19 cellular contexts compared by ENCODE assay signal in genomic region chr1:115732307-115732706, GRCh38.
DNase-seq lines count a peak whose midpoint lies in the region; ATAC-seq lines count a peak whose summit lies in the region.
"Had no signal": no experiment of that assay in that cellular context is flagged by ENCODE, and none has a peak within 500 bp of the region (broad histone marks: within the 10 kb centered on the region; RNA-seq: fewer than 3 reads in every experiment).

No MANE protein-coding gene starts in this region.

- H3K36me3 Mint-ChIP-seq in dendritic cell treated with granulocyte-macrophage colony-stimulating factor and Interleukin-4, amounts not matched to agents 40 ng/mL and 50 ng/mL, for 4 days (ENCODE audit: low read depth): no peaks in the 10 kb centered on the region

- ATAC-seq in GM18907 (IDR thresholded peaks at IDR 0.05; ENCODE audit: unreplicated experiment): no peak

- intact Hi-C loops in dendritic cell treated with granulocyte-macrophage colony-stimulating factor and Interleukin-4, amounts not matched to agents 40 ng/mL and 50 ng/mL, for 4 days (cut with micrococcal nuclease): no loop called here

- peak overlapping the region; percentile 62 for H3K27ac Mint-ChIP-seq in dendritic cell treated with granulocyte-macrophage colony-stimulating factor and Interleukin-4, amounts not matched to agents 40 ng/mL and 50 ng/mL, for 4 days
- H3K27ac Mint-ChIP-seq: CD4-positive, alpha-beta T cell had no signal

- DNase-seq in NOMO-1 treated with DMSO at 0.1 percent for 48 hours (lab: John Stamatoyannopoulos, UW; ENCODE audit: unreplicated experiment) (peak; percentile 10), NOMO-1 treated with dmso at 0.1 percent for 144 hours (lab: John Stamatoyannopoulos, UW; ENCODE audit: unreplicated experiment) (no peak), KBM-7 (peak; percentile 51), iPS-NIHi11 (ENCODE audit: low spot score) (no peak)
- no peak for DNase-seq in stimulated activated CD4-positive, alpha-beta T cell treated with anti-CD3 and anti-CD28 coated beads, Interleukin-1b, Interleukin-23, amount 100 ng/mL, for 48 hours
- DNase-seq: 8988T; ACHN; BE2C; CD4-positive, alpha-beta T cell; Karpas-422; NCI-H1048; NCI-H1417; NCI-H1694; NCI-H2029 treated with DMSO at 0.1 percent for 48 hours; NCI-H2227 treated with DMSO at 0.1 percent for 48 hours; NCI-H526 treated with DMSO at 0.1 percent for 48 hours; SIG-M5 had no signal

- in situ Hi-C loops in KBM-7 (cut with MboI; ENCODE audit: low pct_unique_long_range_greater_than_20kb, low sequenced_read_pairs): no loop called here

- no peak overlapping the region for H3K4me3 Mint-ChIP-seq in dendritic cell treated with granulocyte-macrophage colony-stimulating factor and Interleukin-4, amounts not matched to agents 40 ng/mL and 50 ng/mL, for 4 days
- H3K4me3 Mint-ChIP-seq: CD4-positive, alpha-beta T cell had no signal

- H3K4me1 Mint-ChIP-seq in dendritic cell treated with granulocyte-macrophage colony-stimulating factor and Interleukin-4, amounts not matched to agents 40 ng/mL and 50 ng/mL, for 4 days (ENCODE audit: low read depth): peaks cover 79% of the 10 kb centered on the region

- H3K9me3 Mint-ChIP-seq in dendritic cell treated with granulocyte-macrophage colony-stimulating factor and Interleukin-4, amounts not matched to agents 40 ng/mL and 50 ng/mL, for 4 days: no peaks in the 10 kb centered on the region
- H3K9me3 Mint-ChIP-seq: CD4-positive, alpha-beta T cell had no signal

- no peaks in the 10 kb centered on the region for H3K27me3 Mint-ChIP-seq in dendritic cell treated with granulocyte-macrophage colony-stimulating factor and Interleukin-4, amounts not matched to agents 40 ng/mL and 50 ng/mL, for 4 days

Comparison
In these comparisons a context has a peak if more than half of its experiments do, and no peak if none do; other contexts are left out.
1. DNase-seq: peak in NOMO-1 treated with DMSO at 0.1 percent for 48 hours (single experiment) and KBM-7 (single experiment); none in NOMO-1 treated with dmso at 0.1 percent for 144 hours (single experiment), stimulated activated CD4-positive, alpha-beta T cell treated with anti-CD3 and anti-CD28 coated beads, Interleukin-1b, Interleukin-23, amount 100 ng/mL, for 48 hours (single experiment) and iPS-NIHi11 (single experiment).